Comparison of ENCODE assay signal across 17 cellular contexts in the genomic region with DNA sequence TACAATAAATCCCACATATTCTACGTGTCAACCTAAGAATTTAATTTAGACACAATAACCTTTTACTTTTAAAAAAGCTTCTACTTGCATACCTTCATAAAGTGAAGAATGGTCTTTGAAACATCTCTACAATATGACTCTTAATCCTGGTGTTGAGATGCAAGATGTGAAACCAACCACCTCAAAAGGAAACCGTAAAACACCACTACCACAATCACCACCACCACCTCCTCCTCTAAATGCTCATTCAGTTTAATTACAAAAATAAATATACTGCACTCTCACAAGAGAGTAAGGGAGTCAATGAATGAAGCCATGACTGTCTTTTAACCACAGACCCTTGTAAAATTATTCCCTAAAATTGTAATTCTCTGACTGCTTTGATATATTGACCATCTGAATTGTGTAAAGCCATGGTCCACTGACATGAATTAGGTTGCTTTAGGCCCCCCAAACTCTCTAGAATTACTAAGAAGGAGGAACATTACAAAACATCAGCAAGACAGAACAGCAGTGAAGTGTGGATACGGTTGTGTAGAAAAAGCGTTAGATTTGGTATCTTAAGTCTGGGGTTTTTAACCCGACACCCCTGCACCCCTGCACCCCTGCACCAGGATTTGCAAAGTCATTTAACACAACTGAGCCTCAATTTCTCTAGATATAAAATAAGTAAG.
DNase-seq lines count a peak whose midpoint lies in the region; ATAC-seq, FAIRE-seq and TF ChIP-seq lines count a peak whose summit lies in the region.
"Had no signal": no experiment of that assay in that cellular context is flagged by ENCODE, and none has a peak within 500 bp of the region (broad histone marks: within the 10 kb centered on the region; RNA-seq: fewer than 3 reads in every experiment).

No MANE protein-coding gene starts in this region.

- peak overlapping the region; percentile 33 for H3K27ac Mint-ChIP-seq in activated CD8-positive, alpha-beta memory T cell treated with anti-CD3 and anti-CD28 coated beads, Interleukin-2, amount 10 ng/mL, durations not matched to agents 7 days and 5 days
- H3K27ac Mint-ChIP-seq: brain had no signal

- no peaks in the 10 kb centered on the region for H3K27me3 ChIP-seq in small intestine (ENCODE audit: control insufficient read depth in 2 of 2, insufficient read depth in 2 of 2, low read length in 2 of 2)
- H3K27me3 ChIP-seq in WERI-Rb-1 (ENCODE audit: insufficient read depth, low read depth, severe bottlenecking) = no peaks in the 10 kb centered on the region
- H3K27me3 ChIP-seq in ovary = no peaks in the 10 kb centered on the region
- H3K27me3 ChIP-seq: tibial artery had no signal

- H3K9me3 Mint-ChIP-seq in activated CD8-positive, alpha-beta memory T cell treated with anti-CD3 and anti-CD28 coated beads, Interleukin-2, amount 10 ng/mL, durations not matched to agents 7 days and 5 days (ENCODE audit: low read depth) = no peaks in the 10 kb centered on the region

- peak; percentile 79 for ATAC-seq in activated CD8-positive, alpha-beta memory T cell treated with anti-CD3 and anti-CD28 coated beads, Interleukin-2, amount 10 ng/mL, durations not matched to agents 7 days and 5 days
- ATAC-seq in GM21576 (IDR thresholded peaks at IDR 0.05; ENCODE audit: unreplicated experiment) = peak; percentile 68
- ATAC-seq in HG03439 (IDR thresholded peaks at IDR 0.05; ENCODE audit: unreplicated experiment) = peak; percentile 62
- ATAC-seq in mucosa of descending colon = no peak
- ATAC-seq: K562 had no signal

- H3K36me3 Mint-ChIP-seq in activated CD8-positive, alpha-beta memory T cell treated with anti-CD3 and anti-CD28 coated beads, Interleukin-2, amount 10 ng/mL, durations not matched to agents 7 days and 5 days = peaks cover 72% of the 10 kb centered on the region

- TF ChIP-seq CTCF in mucosa of descending colon (IDR thresholded peaks at IDR 0.05) (no peak), WERI-Rb-1 (IDR thresholded peaks at IDR 0.05; ENCODE audit: low read depth, low read length) (no peak), ovary (IDR thresholded peaks at IDR 0.05) (no peak)

- TF ChIP-seq EP300 in ovary (IDR thresholded peaks at IDR 0.05) = no peak

- H3K36me3 ChIP-seq in small intestine (ENCODE audit: control insufficient read depth in 2 of 2, insufficient read depth in 2 of 2, low read length in 2 of 2) = no peaks in the 10 kb centered on the region
- no peaks in the 10 kb centered on the region for H3K36me3 ChIP-seq in mucosa of descending colon (ENCODE audit: low read depth)
- H3K36me3 ChIP-seq in WERI-Rb-1 = no peaks in the 10 kb centered on the region
- no peaks in the 10 kb centered on the region for H3K36me3 ChIP-seq in ovary

- H3K4me3 ChIP-seq in small intestine (ENCODE audit: low read depth in 1 of 2, low read length in 2 of 2) (no peak overlapping the region), mucosa of descending colon (no peak overlapping the region), WERI-Rb-1 (ENCODE audit: low read depth, low read length) (no peak overlapping the region), ovary (no peak overlapping the region)
- H3K4me3 ChIP-seq: K562, tibial artery had no signal

- H3K4me1 ChIP-seq in small intestine (ENCODE audit: control insufficient read depth in 2 of 2, insufficient read depth in 1 of 2, low read depth in 1 of 2, low read length in 1 of 2) (no peaks in the 10 kb centered on the region), mucosa of descending colon (ENCODE audit: low read depth) (no peaks in the 10 kb centered on the region), ovary (ENCODE audit: insufficient read depth) (no peaks in the 10 kb centered on the region)
- H3K4me1 ChIP-seq: tibial artery had no signal

- CTCF ChIA-PET in activated CD8-positive, alpha-beta memory T cell treated with anti-CD3 and anti-CD28 coated beads, Interleukin-2, amount 10 ng/mL, durations not matched to agents 7 days and 5 days (lab: Charles Lee) = no interaction called here

- no peak overlapping the region for H3K4me3 Mint-ChIP-seq in activated CD8-positive, alpha-beta memory T cell treated with anti-CD3 and anti-CD28 coated beads, Interleukin-2, amount 10 ng/mL, durations not matched to agents 7 days and 5 days
- H3K4me3 Mint-ChIP-seq: brain, neural crest cell had no signal

- no peak overlapping the region for H3K27ac ChIP-seq in small intestine (ENCODE audit: low read depth in 1 of 2, low read length in 1 of 2)
- no peak overlapping the region for H3K27ac ChIP-seq in WERI-Rb-1
- no peak overlapping the region for H3K27ac ChIP-seq in ovary
- H3K27ac ChIP-seq: tibial artery had no signal

- H3K4me1 Mint-ChIP-seq in activated CD8-positive, alpha-beta memory T cell treated with anti-CD3 and anti-CD28 coated beads, Interleukin-2, amount 10 ng/mL, durations not matched to agents 7 days and 5 days = peaks cover 47% of the 10 kb centered on the region
- H3K4me1 Mint-ChIP-seq: brain had no signal

- FAIRE-seq in small intestine (lab: Jason Lieb, UNC) = no peak
- FAIRE-seq: islet of Langerhans, K562 had no signal

- intact Hi-C loops in mucosa of descending colon (cut with DNase I, micrococcal nuclease) (no loop called here), ovary (cut with DNase I) (no loop called here)

- H3K27me3 Mint-ChIP-seq in activated CD8-positive, alpha-beta memory T cell treated with anti-CD3 and anti-CD28 coated beads, Interleukin-2, amount 10 ng/mL, durations not matched to agents 7 days and 5 days = no peaks in the 10 kb centered on the region

- DNase-seq in activated CD8-positive, alpha-beta memory T cell treated with anti-CD3 and anti-CD28 coated beads, Interleukin-2, amount 10 ng/mL, durations not matched to agents 7 days and 5 days = peak; percentile 80
- DNase-seq in activated CD8-positive, alpha-beta memory T cell treated with anti-CD3 and anti-CD28 coated beads, Interleukin-2, amount 50 U/mL, for 48 hours = no peak
- peak; percentile 4 for DNase-seq in small intestine
- no peak for DNase-seq in mucosa of descending colon
- DNase-seq in WERI-Rb-1 = no peak
- DNase-seq in ovary = no peak
- DNase-seq: ACHN, GOT3, NCI-H2171 treated with DMSO at 0.1 percent for 48 hours, SHP77, tibial artery had no signal

- H3K9me3 ChIP-seq in small intestine (ENCODE audit: control insufficient read depth, low read depth) (no peaks in the 10 kb centered on the region), mucosa of descending colon (no peaks in the 10 kb centered on the region), WERI-Rb-1 (ENCODE audit: severe bottlenecking) (no peaks in the 10 kb centered on the region), ovary (no peaks in the 10 kb centered on the region)

- WGBS in small intestine, 3 donors = 65 to 72% (median 67%) methylated on average over 5 of the region's 5 CpGs
- WGBS in ovary, 3 donors = 69 to 96% (median 87%) methylated on average over 5 of the region's 5 CpGs

- TF ChIP-seq POLR2A in ovary (IDR thresholded peaks at IDR 0.05) = no peak

Comparison
In these comparisons a context has a peak if more than half of its experiments do, and no peak if none do; other contexts are left out.
1. DNase-seq: peak in activated CD8-positive, alpha-beta memory T cell treated with anti-CD3 and anti-CD28 coated beads, Interleukin-2, amount 10 ng/mL, durations not matched to agents 7 days and 5 days (single experiment) and small intestine (single experiment); none in activated CD8-positive, alpha-beta memory T cell treated with anti-CD3 and anti-CD28 coated beads, Interleukin-2, amount 50 U/mL, for 48 hours (single experiment), mucosa of descending colon (0 of 3), WERI-Rb-1 (single experiment) and ovary (0 of 5).